2 cellular contexts compared by ENCODE assay signal in genomic region chr17:58582718-58583117, GRCh38.
TF ChIP-seq lines count a peak whose summit lies in the region.

No MANE protein-coding gene starts in this region.

TF ChIP-seq in K562, 482 proteins besides CTCF, POLR2A, EP300 and RAD21 (continued from another document):
- TF ChIP-seq CEBPG (CRISPR knock-in tag; IDR thresholded peaks at IDR 0.05) (peak; percentile 46), CEBPG (tag; conservative IDR thresholded peaks at IDR 0.05 in 1 of 2, IDR thresholded peaks at IDR 0.05 in 1 of 2) (peak; percentile 64 to 76)

TF ChIP-seq in HepG2, 621 proteins besides CTCF, POLR2A, EP300 and RAD21:
- peak; percentile 86 for TF ChIP-seq ZNF770 (CRISPR knock-in tag; IDR thresholded peaks at IDR 0.05)
- TF ChIP-seq CEBPB (IDR thresholded peaks at IDR 0.05; ENCODE audit: borderline replicate concordance, low read depth, low read length), result peak; percentile 49; the same call in 1 of the 2 replicates
